In the genomic region with DNA sequence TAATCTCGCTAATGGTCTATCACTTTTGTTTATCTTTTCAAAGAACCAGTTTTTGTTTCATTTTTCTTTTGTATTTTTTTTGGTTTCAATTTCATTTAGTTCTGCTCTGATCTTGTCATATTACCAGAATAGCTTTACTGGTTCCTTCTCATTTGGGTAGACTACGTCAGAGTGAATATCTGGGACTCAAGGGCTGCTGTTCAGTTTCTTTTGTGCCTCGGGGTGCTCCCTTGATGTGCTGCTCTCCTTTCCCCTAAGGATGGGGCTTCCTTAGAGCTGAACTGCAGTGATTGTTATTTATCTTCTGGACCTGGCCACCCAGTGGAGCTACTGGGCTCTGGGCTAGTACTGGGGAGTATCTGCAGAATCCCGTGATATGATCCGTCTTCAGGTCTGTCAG, we compare ENCODE assay signal across 13 cellular contexts. TPM values are rescaled to one million over a fixed set of nuclear protein-coding genes. Genes with fewer than 3 reads are reported as not detected.
DNase-seq lines count a peak whose midpoint lies in the region; ATAC-seq and TF ChIP-seq lines count a peak whose summit lies in the region.
"Had no signal": no experiment of that assay in that cellular context is flagged by ENCODE, and none has a peak within 500 bp of the region (broad histone marks: within the 10 kb centered on the region; RNA-seq: fewer than 3 reads in every experiment).

No MANE protein-coding gene starts in this region.

- TF ChIP-seq POLR2A in adrenal gland (IDR thresholded peaks at IDR 0.05): no peak

- POLR2A ChIA-PET in A673 (lab: Charles Lee; ENCODE audit: low non-redundant PET): no interaction called here

- no peaks in the 10 kb centered on the region for H3K9me3 ChIP-seq in CD4-positive, CD25-positive, alpha-beta regulatory T cell (ENCODE audit: control insufficient read depth in 2 of 2, low read length in 2 of 2)
- H3K9me3 ChIP-seq in adrenal gland (replicated peaks in 1 of 3): no peaks in the 10 kb centered on the region
- H3K9me3 ChIP-seq in A673 (ENCODE audit: low read depth, low read length, poor library complexity, severe bottlenecking): no peaks in the 10 kb centered on the region

- H3K27me3 ChIP-seq in CD4-positive, CD25-positive, alpha-beta regulatory T cell (ENCODE audit: control insufficient read depth, insufficient read depth, low read length): no peaks in the 10 kb centered on the region
- H3K27me3 ChIP-seq in adrenal gland (no peaks in the 10 kb centered on the region), A673 (replicated peaks; ENCODE audit: insufficient read depth, low read depth, low read length, poor library complexity) (peaks cover 8% of the 10 kb centered on the region)
- H3K27me3 ChIP-seq: BLaER1 had no signal

- ATAC-seq in CD4-positive, CD25-positive, alpha-beta regulatory T cell (ENCODE audit: low read depth in 2 of 2): peak; percentile 65 to 72
- peak; percentile 45 for ATAC-seq in GM18520 (IDR thresholded peaks at IDR 0.05; ENCODE audit: unreplicated experiment)
- peak; percentile 63 for ATAC-seq in HG03439 (IDR thresholded peaks at IDR 0.05; ENCODE audit: unreplicated experiment)
- ATAC-seq in HG02870 (IDR thresholded peaks at IDR 0.05; ENCODE audit: unreplicated experiment): no peak
- ATAC-seq: PC-3 had no signal

- peak in 2 of 3 donors; percentile 48 to 74 for DNase-seq in CD4-positive, CD25-positive, alpha-beta regulatory T cell
- DNase-seq in central memory CD4-positive, alpha-beta T cell: peak; percentile 19
- no peak for DNase-seq in inferior parietal cortex (ENCODE audit: extremely low spot score)
- no peak for DNase-seq in adrenal gland
- DNase-seq in A673 (ENCODE audit: low spot score): no peak
- DNase-seq: anterior cingulate cortex, NCI-H226, PC-3 had no signal

- peak overlapping the region; percentile 41 to 92 (median 76) for H3K4me3 Mint-ChIP-seq in CD4-positive, CD25-positive, alpha-beta regulatory T cell

- peaks cover 3% of the 10 kb centered on the region for H3K36me3 Mint-ChIP-seq in CD4-positive, CD25-positive, alpha-beta regulatory T cell

- H3K27ac Mint-ChIP-seq in CD4-positive, CD25-positive, alpha-beta regulatory T cell: peak overlapping the region; percentile 14 to 52 (median 45)

- CTCF ChIA-PET in A673 (lab: Charles Lee): no interaction called here

- TF ChIP-seq CTCF in adrenal gland (IDR thresholded peaks at IDR 0.05): no peak
- TF ChIP-seq CTCF in A673 (conservative IDR thresholded peaks at IDR 0.05; ENCODE audit: low read depth, low read length): no peak

- peak overlapping the region; percentile 73 for H3K4me3 ChIP-seq in CD4-positive, CD25-positive, alpha-beta regulatory T cell (ENCODE audit: low read depth, low read length)
- H3K4me3 ChIP-seq in adrenal gland (no peak overlapping the region), A673 (ENCODE audit: low read depth, low read length, poor library complexity, severe bottlenecking) (no peak overlapping the region)
- H3K4me3 ChIP-seq: BLaER1 had no signal

- BruUV-seq in A673 (replicated peaks; lab: Mats Ljungman, UMichigan): no TSS peak

- H3K9me3 Mint-ChIP-seq in CD4-positive, CD25-positive, alpha-beta regulatory T cell: peaks cover 3 to 16% (median 5%) of the 10 kb centered on the region in 7 donors

- no peaks in the 10 kb centered on the region for H3K36me3 ChIP-seq in CD4-positive, CD25-positive, alpha-beta regulatory T cell (ENCODE audit: control insufficient read depth, insufficient read depth, low read length)
- H3K36me3 ChIP-seq in adrenal gland (replicated peaks in 1 of 2): no peaks in the 10 kb centered on the region
- H3K36me3 ChIP-seq in A673 (ENCODE audit: insufficient read depth, low read length, poor library complexity, severe bottlenecking): no peaks in the 10 kb centered on the region
- H3K36me3 ChIP-seq: BLaER1 had no signal

- H3K27me3 Mint-ChIP-seq in CD4-positive, CD25-positive, alpha-beta regulatory T cell: peaks cover 5% of the 10 kb centered on the region

- H3K4me1 ChIP-seq in CD4-positive, CD25-positive, alpha-beta regulatory T cell (ENCODE audit: control insufficient read depth, insufficient read depth, low read length, poor library complexity, severe bottlenecking): peaks cover 4% of the 10 kb centered on the region
- H3K4me1 ChIP-seq in adrenal gland (replicated peaks in 1 of 2) (no peaks in the 10 kb centered on the region), A673 (ENCODE audit: insufficient read depth, low read length, poor library complexity, severe bottlenecking) (no peaks in the 10 kb centered on the region)
- H3K4me1 ChIP-seq: BLaER1 had no signal

- H3K27ac ChIP-seq in CD4-positive, CD25-positive, alpha-beta regulatory T cell (ENCODE audit: insufficient read depth, low read length, poor library complexity, severe bottlenecking): peak overlapping the region; percentile 42
- no peak overlapping the region for H3K27ac ChIP-seq in adrenal gland
- no peak overlapping the region for H3K27ac ChIP-seq in A673 (ENCODE audit: low read depth, low read length, poor library complexity, severe bottlenecking)
- H3K27ac ChIP-seq: BLaER1 had no signal

- H3K4me1 Mint-ChIP-seq in CD4-positive, CD25-positive, alpha-beta regulatory T cell: peaks cover 7 to 13% (median 12%) of the 10 kb centered on the region in 4 donors

- intact Hi-C loops in adrenal gland (cut with DNase I) (no loop called here), A673 (cut with micrococcal nuclease; ENCODE audit: unreplicated experiment) (no loop called here)

- WGBS in adrenal gland, 4 donors: 75 to 89% (median 87%) methylated on average over 4 to 5 of the region's 5 CpGs

RNA-seq across cellular contexts. Expression of a gene that starts 29.3 kb away (rescaled TPM):
- not detected for total RNA-seq in CD4-positive, CD25-positive, alpha-beta regulatory T cell
- polyA plus RNA-seq in CD4-positive, CD25-positive, alpha-beta regulatory T cell: under 1 TPM in 2 of 4 donors, not detected in 2; 0.23 to 0.59 TPM
- total RNA-seq in adrenal gland (1 to 10 TPM in 4 of 8 donors, under 1 TPM in 2, not detected in 2; 0.42 to 6.1 (median 1.1) TPM), A673 (2021) (not detected in 2 replicates)
- polyA plus RNA-seq in adrenal gland: 1 to 10 TPM; 1.4 to 2.6 (median 2.5) TPM
- total RNA-seq: G401 had no signal

RNA-seq across cellular contexts. Expression of a gene that starts 30.3 kb away (rescaled TPM):
- total RNA-seq in CD4-positive, CD25-positive, alpha-beta regulatory T cell: not detected
- polyA plus RNA-seq in CD4-positive, CD25-positive, alpha-beta regulatory T cell: not detected
- not detected for total RNA-seq in adrenal gland
- polyA plus RNA-seq in adrenal gland: not detected
- not detected in 2 replicates for total RNA-seq in A673 (2021)
- total RNA-seq: G401, PC-3 had no signal

RNA-seq across cellular contexts. Expression of a gene that starts 39.1 kb away (rescaled TPM):
- total RNA-seq in CD4-positive, CD25-positive, alpha-beta regulatory T cell: not detected
- polyA plus RNA-seq in CD4-positive, CD25-positive, alpha-beta regulatory T cell: not detected
- not detected for total RNA-seq in adrenal gland
- polyA plus RNA-seq in adrenal gland: not detected
- total RNA-seq in A673 (2021): not detected in 2 replicates
- total RNA-seq: G401 had no signal

RNA-seq across cellular contexts. Expression of a gene that starts 45.4 kb away (rescaled TPM):
- total RNA-seq in CD4-positive, CD25-positive, alpha-beta regulatory T cell: not detected
- not detected for polyA plus RNA-seq in CD4-positive, CD25-positive, alpha-beta regulatory T cell
- total RNA-seq in adrenal gland (not detected), A673 (2021) (not detected in 2 replicates)
- polyA plus RNA-seq in adrenal gland: not detected
- total RNA-seq: G401, PC-3 had no signal

Comparison
In these comparisons a context has a peak if more than half of its experiments do, and no peak if none do; other contexts are left out.
1. DNase-seq: peak in CD4-positive, CD25-positive, alpha-beta regulatory T cell (2 of 3) and central memory CD4-positive, alpha-beta T cell (single experiment); none in inferior parietal cortex (single experiment), adrenal gland (0 of 7) and A673 (single experiment).